ENCODE assay signal across 1 cellular context in genomic region chr5:92748072-92748676, GRCh38.
TF ChIP-seq lines count a peak whose summit lies in the region.

No MANE protein-coding gene starts in this region.

TF ChIP-seq in IMR-90, 13 proteins besides CTCF, POLR2A, EP300 and RAD21 (continued from another document):
- TF ChIP-seq FOS (IDR thresholded peaks at IDR 0.05; ENCODE audit: low read depth, low read length) (no peak), CEBPB (IDR thresholded peaks at IDR 0.05; ENCODE audit: low read depth, low read length) (no peak), MAZ (IDR thresholded peaks at IDR 0.05; ENCODE audit: borderline replicate concordance, low read depth, low read length) (no peak), CHD1 (IDR thresholded peaks at IDR 0.05; ENCODE audit: low read depth, low read length) (no peak)
